21 cellular contexts compared by ENCODE assay signal in the genomic region with DNA sequence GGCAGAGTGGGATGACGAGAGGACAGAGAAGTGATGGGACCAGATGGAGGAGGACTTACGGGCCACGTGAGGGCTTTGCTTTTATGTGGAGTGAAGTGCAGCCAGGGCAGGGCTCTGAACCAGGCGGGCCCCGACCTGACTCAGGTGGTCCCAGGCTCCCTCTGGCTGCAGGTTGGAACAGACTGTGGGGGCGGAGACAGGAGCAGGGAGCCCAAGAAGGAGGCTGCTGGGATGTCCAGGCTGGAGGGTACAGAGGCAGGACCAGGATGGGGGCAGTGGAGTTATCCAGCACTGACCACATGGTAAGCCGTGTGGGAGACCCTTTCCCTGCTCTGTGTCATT. TPM values are rescaled to one million over a fixed set of nuclear protein-coding genes. Genes with fewer than 3 reads are reported as not detected.
DNase-seq lines count a peak whose midpoint lies in the region; ATAC-seq, FAIRE-seq and TF ChIP-seq lines count a peak whose summit lies in the region.
"Had no signal": no experiment of that assay in that cellular context is flagged by ENCODE, and none has a peak within 500 bp of the region (broad histone marks: within the 10 kb centered on the region; RNA-seq: fewer than 3 reads in every experiment).

No MANE protein-coding gene starts in this region.

- CTCF ChIA-PET in activated B cell treated with CpG ODN at 0.5 μM for 24 hours (lab: Charles Lee) (no interaction called here), endothelial cell of umbilical vein (lab: Charles Lee) (no interaction called here), A673 (lab: Charles Lee) (no interaction called here)

- no peak for TF ChIP-seq POLR2A in endothelial cell of umbilical vein (IDR thresholded peaks at IDR 0.05; ENCODE audit: low read depth, low read length)

- ATAC-seq in DND-41 (ENCODE audit: insufficient read depth, low read depth) = no peak
- no peak for ATAC-seq in activated B cell treated with CpG ODN at 0.5 μM for 24 hours (ENCODE audit: low read depth)
- ATAC-seq in HG03342 (IDR thresholded peaks at IDR 0.05; ENCODE audit: unreplicated experiment) = no peak
- ATAC-seq: heart right ventricle, pancreas had no signal

- DNase-seq in CD14-positive monocyte (ENCODE audit: low spot score) (no peak), DND-41 (no peak), activated B cell treated with CpG ODN at 0.5 μM for 24 hours (no peak), endothelial cell of umbilical vein (ENCODE audit: low read depth, low spot score) (no peak), NCI-H1694 (lab: John Stamatoyannopoulos, UW) (no peak), SKM-1 treated with dmso at 0.1 percent for 144 hours (lab: John Stamatoyannopoulos, UW; ENCODE audit: unreplicated experiment) (no peak), A673 (ENCODE audit: low spot score) (no peak)
- DNase-seq: C1 segment of cervical spinal cord, dermis blood vessel endothelial cell, heart right ventricle, KBM-7, kidney glomerular epithelial cell, NCI-H1436, pancreas, SK-N-SH had no signal

- no peaks in the 10 kb centered on the region for H3K9me1 ChIP-seq in endothelial cell of umbilical vein (replicated peaks; ENCODE audit: control insufficient read depth, extremely low read depth, insufficient read depth, low read length)

- no TSS peak for BruUV-seq in endothelial cell of umbilical vein (replicated peaks; lab: Mats Ljungman, UMichigan)
- BruUV-seq in A673 (replicated peaks; lab: Mats Ljungman, UMichigan) = no TSS peak

- peaks cover 44% of the 10 kb centered on the region for H3K36me3 ChIP-seq in DND-41 (ENCODE audit: insufficient read depth, low read length)
- peaks cover 17 to 20% of the 10 kb centered on the region in 2 experiments for H3K36me3 ChIP-seq in endothelial cell of umbilical vein (ENCODE audit: control insufficient read depth in 2 of 2, extremely low read depth in 1 of 2, insufficient read depth in 2 of 2, low read length in 2 of 2)
- no peaks in the 10 kb centered on the region for H3K36me3 ChIP-seq in A673 (ENCODE audit: insufficient read depth, low read length, poor library complexity, severe bottlenecking)
- H3K36me3 ChIP-seq: pancreas had no signal

- H3K4me1 Mint-ChIP-seq in CD14-positive monocyte = peaks cover 40% of the 10 kb centered on the region
- H3K4me1 Mint-ChIP-seq in activated B cell treated with CpG ODN at 0.5 μM for 24 hours = peaks cover 49% of the 10 kb centered on the region

- H3K79me2 ChIP-seq in DND-41 (ENCODE audit: insufficient read depth, low read length) (peaks cover 12% of the 10 kb centered on the region; the same call in 1 of the 2 replicates), endothelial cell of umbilical vein (ENCODE audit: control insufficient read depth, insufficient read depth, low read length) (peaks cover 34% of the 10 kb centered on the region)

- H3K27me3 Mint-ChIP-seq in CD14-positive monocyte (ENCODE audit: low read depth in 3 of 3) (peaks cover 0 to 14% (median 3%) of the 10 kb centered on the region in 3 donors), activated B cell treated with CpG ODN at 0.5 μM for 24 hours (no peaks in the 10 kb centered on the region)

- peaks cover 18% of the 10 kb centered on the region for H3K27me3 ChIP-seq in DND-41 (ENCODE audit: insufficient read depth, low read length, poor library complexity)
- H3K27me3 ChIP-seq in endothelial cell of umbilical vein (ENCODE audit: control insufficient read depth in 2 of 2, insufficient read depth in 2 of 2, low read length in 2 of 2) = no peaks in the 10 kb centered on the region
- peaks cover 25% of the 10 kb centered on the region for H3K27me3 ChIP-seq in A673 (replicated peaks; ENCODE audit: insufficient read depth, low read depth, low read length, poor library complexity)

- intact Hi-C loops in CD14-positive monocyte (cut with micrococcal nuclease) (no loop called here), activated B cell treated with CpG ODN at 0.5 μM for 24 hours (cut with micrococcal nuclease) (no loop called here), endothelial cell of umbilical vein (cut with micrococcal nuclease) (no loop called here), A673 (cut with micrococcal nuclease; ENCODE audit: unreplicated experiment) (loop anchor here (10.0 kb wide), 1 partner anchor 88 kb away; the partner anchor contains the start of gene LSR)

- TF ChIP-seq CTCF in CD14-positive monocyte (IDR thresholded peaks at IDR 0.05) = no peak
- TF ChIP-seq CTCF in DND-41 (IDR thresholded peaks at IDR 0.05; ENCODE audit: borderline replicate concordance, extremely low read depth, low read length, poor library complexity, severe bottlenecking) = no peak
- TF ChIP-seq CTCF in activated B cell treated with CpG ODN at 0.5 μM for 24 hours (IDR thresholded peaks at IDR 0.05) = no peak
- TF ChIP-seq CTCF in endothelial cell of umbilical vein (IDR thresholded peaks at IDR 0.05; ENCODE audit: extremely low read depth in 1 of 2, insufficient read depth in 1 of 2, low read depth in 1 of 2, low read length in 2 of 2) = no peak
- no peak for TF ChIP-seq CTCF in A673 (conservative IDR thresholded peaks at IDR 0.05; ENCODE audit: low read depth, low read length)

- peaks cover 2 to 6% (median 5%) of the 10 kb centered on the region in 7 donors for H3K9me3 Mint-ChIP-seq in CD14-positive monocyte
- no peaks in the 10 kb centered on the region for H3K9me3 Mint-ChIP-seq in activated B cell treated with CpG ODN at 0.5 μM for 24 hours

- dilution Hi-C loops in endothelial cell of umbilical vein (cut with MboI; ENCODE audit: extremely low pct_ligation_motif_present, low sequenced_read_pairs) = no loop called here

- H3K4me3 ChIP-seq in DND-41 (ENCODE audit: low read depth in 1 of 2, low read length in 2 of 2) (no peak overlapping the region), endothelial cell of umbilical vein (replicated peaks in 1 of 3; ENCODE audit: insufficient read depth in 1 of 3, low read depth in 1 of 3, low read length in 3 of 3) (no peak overlapping the region), A673 (ENCODE audit: low read depth, low read length, poor library complexity, severe bottlenecking) (no peak overlapping the region)
- H3K4me3 ChIP-seq: pancreas had no signal

- H3K36me3 Mint-ChIP-seq in CD14-positive monocyte (peaks cover 58 to 60% of the 10 kb centered on the region in 2 donors), activated B cell treated with CpG ODN at 0.5 μM for 24 hours (ENCODE audit: low read depth) (peaks cover 68% of the 10 kb centered on the region)

- H2AFZ ChIP-seq in DND-41 (ENCODE audit: low read depth, low read length) (no peak overlapping the region), endothelial cell of umbilical vein (ENCODE audit: low read depth, low read length) (no peak overlapping the region)

- peak overlapping the region; percentile 91; the same call in 1 of the 2 replicates for H3K4me2 ChIP-seq in DND-41 (ENCODE audit: insufficient read depth, low read length)
- H3K4me2 ChIP-seq in endothelial cell of umbilical vein (ENCODE audit: insufficient read depth, low read length) = peak overlapping the region; percentile 78

- POLR2A ChIA-PET in activated B cell treated with CpG ODN at 0.5 μM for 24 hours (lab: Charles Lee) (no interaction called here), endothelial cell of umbilical vein (lab: Charles Lee) (no interaction called here), A673 (lab: Charles Lee; ENCODE audit: low non-redundant PET) (no interaction called here)

- no peaks in the 10 kb centered on the region for H3K9me3 ChIP-seq in DND-41 (ENCODE audit: insufficient read depth, low read length, severe bottlenecking)
- no peaks in the 10 kb centered on the region for H3K9me3 ChIP-seq in endothelial cell of umbilical vein (replicated peaks; ENCODE audit: control insufficient read depth, insufficient read depth, low read length)
- H3K9me3 ChIP-seq in A673 (ENCODE audit: low read depth, low read length, poor library complexity, severe bottlenecking) = no peaks in the 10 kb centered on the region
- H3K9me3 ChIP-seq: pancreas, SK-N-SH had no signal

- peaks cover 3% of the 10 kb centered on the region; the same call in 1 of the 2 replicates for H4K20me1 ChIP-seq in DND-41 (ENCODE audit: insufficient read depth, low read length)
- no peaks in the 10 kb centered on the region for H4K20me1 ChIP-seq in endothelial cell of umbilical vein (replicated peaks; ENCODE audit: control insufficient read depth, extremely low read depth, insufficient read depth, low read length)

- no peak for FAIRE-seq in endothelial cell of umbilical vein (lab: Jason Lieb, UNC)
- FAIRE-seq: pancreas had no signal

- peak overlapping the region; percentile 99 to 100 for H3K4me3 Mint-ChIP-seq in CD14-positive monocyte
- H3K4me3 Mint-ChIP-seq in activated B cell treated with CpG ODN at 0.5 μM for 24 hours = peak overlapping the region; percentile 99

- H3K27ac ChIP-seq in DND-41 (ENCODE audit: low read length) (no peak overlapping the region), endothelial cell of umbilical vein (ENCODE audit: insufficient read depth, low read depth, low read length) (no peak overlapping the region), A673 (ENCODE audit: low read depth, low read length, poor library complexity, severe bottlenecking) (no peak overlapping the region)
- H3K27ac ChIP-seq: pancreas, VCaP had no signal

- H3K27ac Mint-ChIP-seq in CD14-positive monocyte (peak overlapping the region in 4 of 7 donors; percentile 76 to 100 (median 98)), activated B cell treated with CpG ODN at 0.5 μM for 24 hours (no peak overlapping the region)

- H3K9ac ChIP-seq in DND-41 (ENCODE audit: low read depth, low read length) (no peak overlapping the region), endothelial cell of umbilical vein (replicated peaks; ENCODE audit: extremely low read depth, insufficient read depth, low read length) (no peak overlapping the region)
- H3K9ac ChIP-seq: SK-N-SH had no signal

- H3K4me1 ChIP-seq in DND-41 (ENCODE audit: insufficient read depth, low read length) (peaks cover 28% of the 10 kb centered on the region), endothelial cell of umbilical vein (ENCODE audit: control insufficient read depth, extremely low read depth, insufficient read depth, low read length) (peaks cover 20% of the 10 kb centered on the region), A673 (ENCODE audit: insufficient read depth, low read length, poor library complexity, severe bottlenecking) (peaks cover 6% of the 10 kb centered on the region)
- H3K4me1 ChIP-seq: pancreas had no signal

RNA-seq across cellular contexts. Expression of gene FXYD5, which starts 2.1 kb away (rescaled TPM):
- polyA plus RNA-seq in CD14-positive monocyte (100 to 1,000 TPM; 204 to 312 TPM), endothelial cell of umbilical vein (290 and 387 TPM in 2 replicates)
- total RNA-seq in activated B cell treated with CpG ODN at 0.5 μM for 24 hours (103 and 125 TPM in 2 replicates), endothelial cell of umbilical vein (219 and 223 TPM in 2 replicates), A673 (2021) (12.7 and 13.6 TPM in 2 replicates)
- 320 and 328 TPM in 2 replicates for polyA plus RNA-seq in endothelial cell of umbilical vein (2011; cell fraction: cytosol; rRNA removed)
- polyA plus RNA-seq in endothelial cell of umbilical vein (2011; cell fraction: nucleus; rRNA removed) = 102 and 116 TPM in 2 replicates
- polyA plus RNA-seq in endothelial cell of umbilical vein (2012) = 278 and 370 TPM in 2 replicates
- 161 and 173 TPM in 2 replicates for polyA minus RNA-seq in endothelial cell of umbilical vein
- 97.0 TPM for polyA minus RNA-seq in endothelial cell of umbilical vein (2011; cell fraction: cytosol; rRNA and poly(A)+ RNA removed)
- polyA minus RNA-seq in endothelial cell of umbilical vein (2011; cell fraction: nucleus; rRNA and poly(A)+ RNA removed) = 58.1 and 58.4 TPM in 2 replicates

RNA-seq across cellular contexts. Expression of gene FXYD7, which starts 13.6 kb away (rescaled TPM):
- not detected for polyA plus RNA-seq in CD14-positive monocyte
- 2.2 and 3.0 TPM in 2 replicates for total RNA-seq in activated B cell treated with CpG ODN at 0.5 μM for 24 hours
- not detected in 2 replicates for total RNA-seq in endothelial cell of umbilical vein
- 0.40 TPM in 1 of 2 replicates, not detected in the other for polyA plus RNA-seq in endothelial cell of umbilical vein
- 0.14 TPM in 1 of 2 replicates, not detected in the other for polyA plus RNA-seq in endothelial cell of umbilical vein (2011; cell fraction: cytosol; rRNA removed)
- polyA plus RNA-seq in endothelial cell of umbilical vein (2011; cell fraction: nucleus; rRNA removed) = not detected in 2 replicates
- 0.44 TPM in 1 of 2 replicates, not detected in the other for polyA plus RNA-seq in endothelial cell of umbilical vein (2012)
- not detected in 2 replicates for polyA minus RNA-seq in endothelial cell of umbilical vein
- polyA minus RNA-seq in endothelial cell of umbilical vein (2011; cell fraction: cytosol; rRNA and poly(A)+ RNA removed) = not detected
- polyA minus RNA-seq in endothelial cell of umbilical vein (2011; cell fraction: nucleus; rRNA and poly(A)+ RNA removed) = not detected in 2 replicates
- 0.56 and 0.85 TPM in 2 replicates for total RNA-seq in A673 (2021)
- total RNA-seq: dermis blood vessel endothelial cell, fibroblast of lung, smooth muscle cell had no signal
- polyA plus RNA-seq: fibroblast of lung, smooth muscle cell had no signal

RNA-seq across cellular contexts. Expression of gene FXYD1, which starts 18.0 kb away (rescaled TPM):
- polyA plus RNA-seq in CD14-positive monocyte (under 1 TPM in 1 of 2 donors, not detected in 1; 0.74 TPM), endothelial cell of umbilical vein (not detected in 2 replicates)
- total RNA-seq in activated B cell treated with CpG ODN at 0.5 μM for 24 hours (1.1 TPM in 2 replicates), endothelial cell of umbilical vein (not detected in 2 replicates), A673 (2021) (0.98 TPM in 1 of 2 replicates, not detected in the other)
- not detected in 2 replicates for polyA plus RNA-seq in endothelial cell of umbilical vein (2011; cell fraction: cytosol; rRNA removed)
- polyA plus RNA-seq in endothelial cell of umbilical vein (2011; cell fraction: nucleus; rRNA removed) = not detected in 2 replicates
- 0.60 and 0.80 TPM in 2 replicates for polyA plus RNA-seq in endothelial cell of umbilical vein (2012)
- not detected in 2 replicates for polyA minus RNA-seq in endothelial cell of umbilical vein
- not detected for polyA minus RNA-seq in endothelial cell of umbilical vein (2011; cell fraction: cytosol; rRNA and poly(A)+ RNA removed)
- not detected in 2 replicates for polyA minus RNA-seq in endothelial cell of umbilical vein (2011; cell fraction: nucleus; rRNA and poly(A)+ RNA removed)
- total RNA-seq: Daoy, dermis blood vessel endothelial cell, H4 had no signal

RNA-seq across cellular contexts. Expression of gene LGI4, which starts 21.8 kb away (rescaled TPM):
- polyA plus RNA-seq in CD14-positive monocyte (not detected), endothelial cell of umbilical vein (not detected in 2 replicates)
- total RNA-seq in activated B cell treated with CpG ODN at 0.5 μM for 24 hours (not detected in 2 replicates), endothelial cell of umbilical vein (not detected in 2 replicates), A673 (2021) (not detected in 2 replicates)
- polyA plus RNA-seq in endothelial cell of umbilical vein (2011; cell fraction: cytosol; rRNA removed) = not detected in 2 replicates
- 0.11 and 0.35 TPM in 2 replicates for polyA plus RNA-seq in endothelial cell of umbilical vein (2011; cell fraction: nucleus; rRNA removed)
- 0.15 TPM in 1 of 2 replicates, not detected in the other for polyA plus RNA-seq in endothelial cell of umbilical vein (2012)
- polyA minus RNA-seq in endothelial cell of umbilical vein = not detected in 2 replicates
- polyA minus RNA-seq in endothelial cell of umbilical vein (2011; cell fraction: cytosol; rRNA and poly(A)+ RNA removed) = not detected
- polyA minus RNA-seq in endothelial cell of umbilical vein (2011; cell fraction: nucleus; rRNA and poly(A)+ RNA removed) = not detected in 2 replicates
- total RNA-seq: Daoy, H4 had no signal

RNA-seq across cellular contexts. Expression of gene FXYD3, which starts 41.0 kb away (rescaled TPM):
- polyA plus RNA-seq in CD14-positive monocyte (not detected), endothelial cell of umbilical vein (not detected in 2 replicates)
- total RNA-seq in activated B cell treated with CpG ODN at 0.5 μM for 24 hours (not detected in 2 replicates), endothelial cell of umbilical vein (not detected in 2 replicates), A673 (2021) (not detected in 2 replicates)
- polyA plus RNA-seq in endothelial cell of umbilical vein (2011; cell fraction: cytosol; rRNA removed) = 0.08 TPM in 1 of 2 replicates, not detected in the other
- not detected in 2 replicates for polyA plus RNA-seq in endothelial cell of umbilical vein (2011; cell fraction: nucleus; rRNA removed)
- polyA plus RNA-seq in endothelial cell of umbilical vein (2012) = not detected in 2 replicates
- polyA minus RNA-seq in endothelial cell of umbilical vein = not detected in 2 replicates
- polyA minus RNA-seq in endothelial cell of umbilical vein (2011; cell fraction: cytosol; rRNA and poly(A)+ RNA removed) = 5.8 TPM
- not detected in 2 replicates for polyA minus RNA-seq in endothelial cell of umbilical vein (2011; cell fraction: nucleus; rRNA and poly(A)+ RNA removed)
- total RNA-seq: Daoy, fibroblast of lung, H4 had no signal
- polyA plus RNA-seq: fibroblast of lung, SK-N-SH had no signal
